8 cellular contexts compared by ENCODE assay signal in the genomic region with DNA sequence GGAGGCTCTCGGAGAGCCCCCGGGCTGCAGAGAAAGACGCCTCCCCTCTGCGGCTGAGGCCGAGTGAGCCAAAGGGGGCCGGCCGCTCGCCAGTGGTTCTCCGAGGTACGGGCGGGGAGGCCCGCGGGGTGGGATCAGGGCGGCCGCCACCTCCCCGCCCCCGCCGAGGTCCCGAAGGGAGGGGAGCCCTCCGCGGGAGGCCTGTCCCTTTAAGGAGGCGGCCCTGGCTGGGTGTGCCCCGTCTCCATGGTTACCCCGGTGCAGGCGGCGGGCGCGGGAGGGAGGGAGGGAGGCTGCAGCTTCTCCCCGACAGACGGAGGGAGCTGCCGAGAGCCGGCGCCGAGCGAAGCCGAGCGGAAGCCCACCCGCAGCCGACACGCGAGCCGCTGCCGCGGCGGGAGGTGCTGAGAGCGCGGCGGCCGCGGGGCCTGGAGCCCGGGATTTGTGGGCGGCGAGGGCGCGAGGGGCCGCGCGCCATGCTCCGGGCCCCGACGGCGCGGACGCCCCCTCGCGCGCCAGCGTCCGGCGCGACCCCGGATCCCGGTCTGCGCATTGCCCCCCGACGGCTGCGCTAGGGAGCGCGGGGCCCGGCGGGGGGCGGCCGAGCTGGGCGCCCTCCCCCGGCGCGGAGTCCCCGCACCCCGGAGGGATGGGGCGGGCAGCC.
DNase-seq lines count a peak whose midpoint lies in the region; ATAC-seq and TF ChIP-seq lines count a peak whose summit lies in the region.

A gene with protein sequence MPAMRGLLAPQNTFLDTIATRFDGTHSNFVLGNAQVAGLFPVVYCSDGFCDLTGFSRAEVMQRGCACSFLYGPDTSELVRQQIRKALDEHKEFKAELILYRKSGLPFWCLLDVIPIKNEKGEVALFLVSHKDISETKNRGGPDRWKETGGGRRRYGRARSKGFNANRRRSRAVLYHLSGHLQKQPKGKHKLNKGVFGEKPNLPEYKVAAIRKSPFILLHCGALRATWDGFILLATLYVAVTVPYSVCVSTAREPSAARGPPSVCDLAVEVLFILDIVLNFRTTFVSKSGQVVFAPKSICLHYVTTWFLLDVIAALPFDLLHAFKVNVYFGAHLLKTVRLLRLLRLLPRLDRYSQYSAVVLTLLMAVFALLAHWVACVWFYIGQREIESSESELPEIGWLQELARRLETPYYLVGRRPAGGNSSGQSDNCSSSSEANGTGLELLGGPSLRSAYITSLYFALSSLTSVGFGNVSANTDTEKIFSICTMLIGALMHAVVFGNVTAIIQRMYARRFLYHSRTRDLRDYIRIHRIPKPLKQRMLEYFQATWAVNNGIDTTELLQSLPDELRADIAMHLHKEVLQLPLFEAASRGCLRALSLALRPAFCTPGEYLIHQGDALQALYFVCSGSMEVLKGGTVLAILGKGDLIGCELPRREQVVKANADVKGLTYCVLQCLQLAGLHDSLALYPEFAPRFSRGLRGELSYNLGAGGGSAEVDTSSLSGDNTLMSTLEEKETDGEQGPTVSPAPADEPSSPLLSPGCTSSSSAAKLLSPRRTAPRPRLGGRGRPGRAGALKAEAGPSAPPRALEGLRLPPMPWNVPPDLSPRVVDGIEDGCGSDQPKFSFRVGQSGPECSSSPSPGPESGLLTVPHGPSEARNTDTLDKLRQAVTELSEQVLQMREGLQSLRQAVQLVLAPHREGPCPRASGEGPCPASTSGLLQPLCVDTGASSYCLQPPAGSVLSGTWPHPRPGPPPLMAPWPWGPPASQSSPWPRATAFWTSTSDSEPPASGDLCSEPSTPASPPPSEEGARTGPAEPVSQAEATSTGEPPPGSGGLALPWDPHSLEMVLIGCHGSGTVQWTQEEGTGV (plus strand): TSS at position 291 of the 664 bp plus-strand sequence. CDS start 387 bp downstream, outside the sequence.

- ATAC-seq in GM18868 (IDR thresholded peaks at IDR 0.05; ENCODE audit: unreplicated experiment) (peak; percentile 74), HG03025 (IDR thresholded peaks at IDR 0.05; ENCODE audit: low FRiP score, unreplicated experiment) (no peak)

- H3K27me3 ChIP-seq in NT2/D1 (ENCODE audit: insufficient read depth, insufficient read length): peaks cover 61% of the 10 kb centered on the region
- peaks cover 26 to 34% of the 10 kb centered on the region in 2 donors for H3K27me3 ChIP-seq in mucosa of rectum (ENCODE audit: control insufficient read depth in 2 of 2, insufficient read depth in 2 of 2, low read length in 2 of 2)

- peak within 1 kb of the TSS; percentile 64 for H3K9ac ChIP-seq in NT2/D1 (ENCODE audit: insufficient read length, low read depth)
- H3K9ac ChIP-seq in mucosa of rectum (ENCODE audit: low read depth in 1 of 2, low read length in 2 of 2): no peak within 1 kb of the TSS

- H3K36me3 ChIP-seq in NT2/D1 (ENCODE audit: insufficient read depth, insufficient read length, low read length) (no peaks in the 10 kb centered on the region), mucosa of rectum (ENCODE audit: control insufficient read depth in 2 of 2, insufficient read depth in 2 of 2, low read length in 2 of 2) (no peaks in the 10 kb centered on the region)

- peaks cover 20% of the 10 kb centered on the region for H3K4me1 ChIP-seq in NT2/D1 (ENCODE audit: insufficient read depth, insufficient read length)
- peaks cover 5 to 10% of the 10 kb centered on the region in 2 donors for H3K4me1 ChIP-seq in mucosa of rectum (ENCODE audit: control insufficient read depth in 2 of 2, insufficient read depth in 2 of 2, low read length in 2 of 2)

- no peak for TF ChIP-seq CTCF in epithelial cell of esophagus (IDR thresholded peaks at IDR 0.05; ENCODE audit: insufficient read depth, low read depth, low read length, missing control alignments)

- DNase-seq in HPDE6-E6E7 (ENCODE audit: extremely low spot score) (peak; percentile 67), NT2/D1 (ENCODE audit: low read depth, low spot score) (peak; percentile 49), activated T-cell treated with anti-CD3 and anti-CD28 coated beads for 1 hour (ENCODE audit: low read depth) (peak; percentile 83), epithelial cell of esophagus (ENCODE audit: low read depth) (peak; percentile 70)
- peak; percentile 75 to 82 for DNase-seq in stimulated activated CD8-positive, alpha-beta memory T cell treated with anti-CD3 and anti-CD28 coated beads, Interleukin-4, amount 100 ng/mL, for 1 hour (ENCODE audit: low read depth in 2 of 2, low spot score in 1 of 2)

- H3K4me3 ChIP-seq in NT2/D1 (ENCODE audit: insufficient read length, low read depth): peak within 1 kb of the TSS; percentile 51
- H3K4me3 ChIP-seq in epithelial cell of esophagus (ENCODE audit: low read length): peak within 1 kb of the TSS; percentile 41
- H3K4me3 ChIP-seq in mucosa of rectum (ENCODE audit: low read length in 2 of 2): peak within 1 kb of the TSS; percentile 34 to 49

- no peak within 1 kb of the TSS for H3K27ac ChIP-seq in mucosa of rectum (ENCODE audit: low read depth in 2 of 2, low read length in 2 of 2)

- H3K9me3 ChIP-seq in NT2/D1 (ENCODE audit: insufficient read depth, low read length) (no peaks in the 10 kb centered on the region), mucosa of rectum (ENCODE audit: control insufficient read depth in 2 of 2, low read length in 2 of 2) (no peaks in the 10 kb centered on the region)
